8 cellular contexts compared by ENCODE assay signal in genomic region chr2:191679818-191680600, GRCh38. TPM values are rescaled to one million over a fixed set of nuclear protein-coding genes. Genes with fewer than 3 reads are reported as not detected.
DNase-seq lines count a peak whose midpoint lies in the region; ATAC-seq and TF ChIP-seq lines count a peak whose summit lies in the region.

No MANE protein-coding gene starts in this region.

- no peaks in the 10 kb centered on the region for H3K27me3 Mint-ChIP-seq in stimulated activated naive CD8-positive, alpha-beta T cell treated with anti-CD3 and anti-CD28 coated beads, Interleukin-15, Interleukin-2, amounts not matched to agents 100 ng/mL and 50 ng/mL, for 24 hours

- no peak for TF ChIP-seq CTCF in A673 (conservative IDR thresholded peaks at IDR 0.05; ENCODE audit: low read depth, low read length)

- H3K36me3 Mint-ChIP-seq in stimulated activated naive CD8-positive, alpha-beta T cell treated with anti-CD3 and anti-CD28 coated beads, Interleukin-15, Interleukin-2, amounts not matched to agents 100 ng/mL and 50 ng/mL, for 24 hours (ENCODE audit: low read depth): peaks cover 61% of the 10 kb centered on the region

- peaks cover 28% of the 10 kb centered on the region for H3K36me3 ChIP-seq in A673 (ENCODE audit: insufficient read depth, low read length, poor library complexity, severe bottlenecking)

- peak overlapping the region; percentile 94 for H3K27ac Mint-ChIP-seq in stimulated activated naive CD8-positive, alpha-beta T cell treated with anti-CD3 and anti-CD28 coated beads, Interleukin-15, Interleukin-2, amounts not matched to agents 100 ng/mL and 50 ng/mL, for 24 hours

- peaks cover 46% of the 10 kb centered on the region for H3K4me1 ChIP-seq in A673 (ENCODE audit: insufficient read depth, low read length, poor library complexity, severe bottlenecking)

- intact Hi-C loops in A673 (cut with micrococcal nuclease; ENCODE audit: unreplicated experiment): loop anchor here (5.0 kb wide), 1 partner anchor 477 kb away; no protein-coding TSS in a partner anchor

- H3K4me3 Mint-ChIP-seq in stimulated activated naive CD8-positive, alpha-beta T cell treated with anti-CD3 and anti-CD28 coated beads, Interleukin-15, Interleukin-2, amounts not matched to agents 100 ng/mL and 50 ng/mL, for 24 hours: peak overlapping the region; percentile 91

- peak; percentile 43; the same call in 1 of the 2 replicates for TF ChIP-seq POLR2A in Raji (IDR thresholded peaks at IDR 0.05; ENCODE audit: insufficient read depth, low read depth, low read length)
- no peak for TF ChIP-seq POLR2A in erythroblast (IDR thresholded peaks at IDR 0.05; ENCODE audit: low read length)

- H3K4me3 ChIP-seq in A673 (ENCODE audit: low read depth, low read length, poor library complexity, severe bottlenecking): peak overlapping the region; percentile 80

- H3K4me1 Mint-ChIP-seq in stimulated activated naive CD8-positive, alpha-beta T cell treated with anti-CD3 and anti-CD28 coated beads, Interleukin-15, Interleukin-2, amounts not matched to agents 100 ng/mL and 50 ng/mL, for 24 hours (ENCODE audit: low read depth): peaks cover 76% of the 10 kb centered on the region

- no peaks in the 10 kb centered on the region for H3K9me3 ChIP-seq in A673 (ENCODE audit: low read depth, low read length, poor library complexity, severe bottlenecking)

- BruUV-seq in A673 (replicated peaks; lab: Mats Ljungman, UMichigan): no TSS peak

- DNase-seq in A673 (ENCODE audit: low spot score) (peak; percentile 53), erythroblast (lab: John Stamatoyannopoulos, UW) (peak; percentile 48 to 60)
- DNase-seq in activated CD4-positive, alpha-beta T cell treated with anti-CD3 and anti-CD28 coated beads, Interleukin-2, amount 50 U/mL, for 48 hours: no peak

- ATAC-seq in GM18858 (IDR thresholded peaks at IDR 0.05; ENCODE audit: unreplicated experiment) (peak; percentile 35), HG03103 (IDR thresholded peaks at IDR 0.05; ENCODE audit: low read depth, unreplicated experiment) (peak; percentile 27), GM19397 (IDR thresholded peaks at IDR 0.05; ENCODE audit: unreplicated experiment) (no peak)

- H3K9me3 Mint-ChIP-seq in stimulated activated naive CD8-positive, alpha-beta T cell treated with anti-CD3 and anti-CD28 coated beads, Interleukin-15, Interleukin-2, amounts not matched to agents 100 ng/mL and 50 ng/mL, for 24 hours: no peaks in the 10 kb centered on the region

- CTCF ChIA-PET in A673 (lab: Charles Lee): no interaction called here

- H3K27ac ChIP-seq in A673 (ENCODE audit: low read depth, low read length, poor library complexity, severe bottlenecking): no peak overlapping the region

- POLR2A ChIA-PET in A673 (lab: Charles Lee; ENCODE audit: low non-redundant PET): no interaction called here

- no peaks in the 10 kb centered on the region for H3K27me3 ChIP-seq in A673 (replicated peaks; ENCODE audit: insufficient read depth, low read depth, low read length, poor library complexity)

RNA-seq across cellular contexts. Expression of gene NABP1, which starts 2.1 kb away (rescaled TPM):
- 33.2 and 38.4 TPM in 2 replicates for total RNA-seq in A673 (2021)

Comparison
In these comparisons a context has a peak if more than half of its experiments do, and no peak if none do; other contexts are left out.
1. DNase-seq: peak in A673 (single experiment) and erythroblast (2 of 2); none in activated CD4-positive, alpha-beta T cell treated with anti-CD3 and anti-CD28 coated beads, Interleukin-2, amount 50 U/mL, for 48 hours (0 of 2).